8 cellular contexts compared by ENCODE assay signal in genomic region chr17:4899341-4900230, GRCh38. TPM values are rescaled to one million over a fixed set of nuclear protein-coding genes. Genes with fewer than 3 reads are reported as not detected.
DNase-seq lines count a peak whose midpoint lies in the region; TF ChIP-seq lines count a peak whose summit lies in the region.

TSS of gene C17orf107 (plus strand) at chr17:4899536. CDS start at chr17:4899763, 227 bp downstream.

- no peak within 1 kb of the TSS for H3K27ac ChIP-seq in H9 (ENCODE audit: insufficient read length, low read depth, low read length)
- peak within 1 kb of the TSS; percentile 21; the same call in 1 of the 2 replicates for H3K27ac ChIP-seq in VCaP
- H3K27ac ChIP-seq in brain microvascular endothelial cell = no peak within 1 kb of the TSS
- no peak within 1 kb of the TSS for H3K27ac ChIP-seq in SJCRH30

- no peak within 1 kb of the TSS for H2BK120ac ChIP-seq in H9 (ENCODE audit: low read depth, low read length, poor library complexity, severe bottlenecking)

- H2BK20ac ChIP-seq in H9 (ENCODE audit: low read depth, low read length, poor library complexity, severe bottlenecking) = no peak within 1 kb of the TSS

- H3K4me2 ChIP-seq in H9 (ENCODE audit: insufficient read depth, insufficient read length, low read length) = peak within 1 kb of the TSS; percentile 13

- H3K36me3 Mint-ChIP-seq in H9 (ENCODE audit: insufficient read depth in 1 of 3, low read depth in 3 of 3) = peaks cover 8 to 23% (median 23%) of the 10 kb centered on the region in 3 experiments; a peak in 6 of 7 replicates

- peak within 1 kb of the TSS; percentile 28 for H3K18ac ChIP-seq in H9 (ENCODE audit: insufficient read length, low read depth, low read length)

- H4K20me1 ChIP-seq in H9 (ENCODE audit: control insufficient read depth, insufficient read depth, insufficient read length) = no peaks in the 10 kb centered on the region

- H3K4me1 Mint-ChIP-seq in H9 = peaks cover 10 to 33% of the 10 kb centered on the region in 2 experiments

- no peak within 1 kb of the TSS for H3K4ac ChIP-seq in H9 (ENCODE audit: low read depth, low read length)

- no peak within 1 kb of the TSS for H4K5ac ChIP-seq in H9 (ENCODE audit: insufficient read length, low read depth, low read length)

- no peak within 1 kb of the TSS for H2BK5ac ChIP-seq in H9 (ENCODE audit: insufficient read length, low read length)

- TF ChIP-seq CTCF in H9 (conservative IDR thresholded peaks at IDR 0.05) (no peak), VCaP (conservative IDR thresholded peaks at IDR 0.05) (no peak), brain microvascular endothelial cell (IDR thresholded peaks at IDR 0.05; ENCODE audit: low read depth, low read length, missing control alignments) (peak; percentile 2)

- H3K27me3 ChIP-seq in H9 (ENCODE audit: insufficient read depth, low read length) (no peaks in the 10 kb centered on the region), brain microvascular endothelial cell (replicated peaks) (no peaks in the 10 kb centered on the region), SJCRH30 (no peaks in the 10 kb centered on the region)

- H2AK5ac ChIP-seq in H9 (ENCODE audit: insufficient read length, low read length) = no peak within 1 kb of the TSS

- H2BK15ac ChIP-seq in H9 (ENCODE audit: low read depth, low read length) = no peak within 1 kb of the TSS

- H3K56ac ChIP-seq in H9 (ENCODE audit: insufficient read length, low read depth, low read length) = no peak within 1 kb of the TSS

- no peaks in the 10 kb centered on the region for H3K79me2 ChIP-seq in H9 (ENCODE audit: insufficient read depth, low read length)

- H3K23me2 ChIP-seq in H9 (ENCODE audit: insufficient read length, low read depth, low read length, poor library complexity, severe bottlenecking) = peaks cover 12% of the 10 kb centered on the region

- H3K9ac ChIP-seq in H9 (ENCODE audit: extremely low read depth, insufficient read length, low read length) = no peak within 1 kb of the TSS

- DNase-seq in AG08395 (ENCODE audit: low spot score) (peak; percentile 73), H9 (peak; percentile 89), brain microvascular endothelial cell (peak; percentile 58), iPS-NIHi7 (ENCODE audit: extremely low spot score) (peak; percentile 89), kidney glomerular epithelial cell (lab: John Stamatoyannopoulos, UW) (no peak), SJCRH30 (no peak)
- peak; percentile 87 to 89 for DNase-seq in stimulated activated CD4-positive, alpha-beta T cell treated with anti-CD3 and anti-CD28 coated beads, Interleukin-12 subunit alpha, Interleukin-12 subunit beta, amount 100 ng/mL, for 24 hours (ENCODE audit: low read depth in 2 of 2)

- H3K27me3 Mint-ChIP-seq in H9 (ENCODE audit: low read depth) = peaks cover 3% of the 10 kb centered on the region; the same call in 1 of the 2 replicates

- peaks cover 3% of the 10 kb centered on the region; the same call in 1 of the 2 replicates for H3K4me1 ChIP-seq in H9 (ENCODE audit: insufficient read depth, low read length)
- peaks cover 6% of the 10 kb centered on the region for H3K4me1 ChIP-seq in SJCRH30

- no peak within 1 kb of the TSS for H2AFZ ChIP-seq in H9 (ENCODE audit: low read length)

- in situ Hi-C loops in brain microvascular endothelial cell (cut with HindIII; ENCODE audit: low pct_ligation_motif_present, low sequenced_read_pairs) = no loop called here

- H3K79me1 ChIP-seq in H9 (ENCODE audit: insufficient read depth, low read depth, low read length, poor library complexity, severe bottlenecking) = no peaks in the 10 kb centered on the region

- H3T11ph ChIP-seq in H9 (ENCODE audit: low read length) = no peak within 1 kb of the TSS

- H3K36me3 ChIP-seq in brain microvascular endothelial cell (replicated peaks) (peaks cover 19% of the 10 kb centered on the region), SJCRH30 (no peaks in the 10 kb centered on the region)

- H3K23ac ChIP-seq in H9 (ENCODE audit: insufficient read length, low read depth, low read length) = no peak within 1 kb of the TSS

- H3K4me3 Mint-ChIP-seq in H9 = peak within 1 kb of the TSS; percentile 68 to 88

- WGBS in H9 (ENCODE audit: extremely low coverage, insufficient read length, low lambda C conversion rate) = no CpG with 5 or more reads among the region's 60 CpGs

- no peaks in the 10 kb centered on the region for H3K9me3 Mint-ChIP-seq in H9

- H3K14ac ChIP-seq in H9 (ENCODE audit: insufficient read depth, low read length) = peak within 1 kb of the TSS; percentile 62; the same call in 1 of the 2 replicates

- no peak within 1 kb of the TSS for H4K91ac ChIP-seq in H9 (ENCODE audit: insufficient read length, low read depth, low read length)

- no peak within 1 kb of the TSS for H4K8ac ChIP-seq in H9 (replicated peaks; ENCODE audit: insufficient read length, low read depth, low read length)

- no peaks in the 10 kb centered on the region for H3K9me3 ChIP-seq in H9 (ENCODE audit: control insufficient read depth, low read depth, low read length)
- no peaks in the 10 kb centered on the region for H3K9me3 ChIP-seq in SJCRH30 (replicated peaks)

- H2BK12ac ChIP-seq in H9 (ENCODE audit: insufficient read length, low read depth, low read length) = no peak within 1 kb of the TSS

- H3K4me3 ChIP-seq in brain microvascular endothelial cell (ENCODE audit: low read depth, low read length) (peak within 1 kb of the TSS; percentile 57), SJCRH30 (no peak within 1 kb of the TSS)

- H3K27ac Mint-ChIP-seq in H9 = peak within 1 kb of the TSS; percentile 79 to 90 (median 87); a peak in 6 of 7 replicates

RNA-seq across cellular contexts. Expression of gene C17orf107, which starts in this region (rescaled TPM):
- 4.0 and 4.4 TPM in 2 replicates for total RNA-seq in H9 (2021)
- 0.16 and 0.20 TPM in 2 replicates for total RNA-seq in SJCRH30 (2014; rRNA removed; shearing (Covaris generic))

Comparison
In these comparisons a context has a peak if more than half of its experiments do, and no peak if none do; other contexts are left out.
1. DNase-seq: peak in AG08395 (single experiment), H9 (single experiment), brain microvascular endothelial cell (single experiment), iPS-NIHi7 (single experiment) and stimulated activated CD4-positive, alpha-beta T cell treated with anti-CD3 and anti-CD28 coated beads, Interleukin-12 subunit alpha, Interleukin-12 subunit beta, amount 100 ng/mL, for 24 hours (2 of 2); none in kidney glomerular epithelial cell (single experiment) and SJCRH30 (0 of 2).